Comparison of ENCODE assay signal across 15 cellular contexts in genomic region chrX:40062525-40063193, GRCh38. TPM values are rescaled to one million over a fixed set of nuclear protein-coding genes. Genes with fewer than 3 reads are reported as not detected.
DNase-seq lines count a peak whose midpoint lies in the region; ATAC-seq and TF ChIP-seq lines count a peak whose summit lies in the region.
"Had no signal": no experiment of that assay in that cellular context is flagged by ENCODE, and none has a peak within 500 bp of the region (broad histone marks: within the 10 kb centered on the region; RNA-seq: fewer than 3 reads in every experiment).

No MANE protein-coding gene starts in this region.

- no peak overlapping the region for H3K9ac ChIP-seq in stomach smooth muscle (ENCODE audit: low read length in 2 of 2)

- peaks cover 33% of the 10 kb centered on the region for H3K27me3 Mint-ChIP-seq in activated T-cell treated with anti-CD3 and anti-CD28 coated beads, Interleukin-2, amount 50 U/mL, for 24 hours
- H3K27me3 Mint-ChIP-seq in brain = peaks cover 5% of the 10 kb centered on the region
- H3K27me3 Mint-ChIP-seq: activated B cell treated with CpG ODN at 0.5 μM for 24 hours had no signal

- peak overlapping the region; percentile 49 for H3K27ac ChIP-seq in stomach smooth muscle (ENCODE audit: low read length)
- H3K27ac ChIP-seq: Peyer's patch, thyroid gland had no signal

- no peak overlapping the region for H3K4me3 ChIP-seq in stomach smooth muscle (ENCODE audit: low read length in 2 of 2)
- H3K4me3 ChIP-seq: mucosa of descending colon, Peyer's patch, prostate gland, thyroid gland had no signal

- no peak for ATAC-seq in HG02973 (IDR thresholded peaks at IDR 0.05; ENCODE audit: unreplicated experiment)
- ATAC-seq: mucosa of descending colon had no signal

- no peak overlapping the region for H3K4me3 Mint-ChIP-seq in activated T-cell treated with anti-CD3 and anti-CD28 coated beads, Interleukin-2, amount 50 U/mL, for 24 hours
- peak overlapping the region; percentile 10 to 58 (median 35) for H3K4me3 Mint-ChIP-seq in brain
- H3K4me3 Mint-ChIP-seq: activated B cell treated with CpG ODN at 0.5 μM for 24 hours; activated naive CD4-positive, alpha-beta T cell treated with anti-CD3 and anti-CD28 coated beads for 36 hours had no signal

- H3K27ac Mint-ChIP-seq in activated T-cell treated with anti-CD3 and anti-CD28 coated beads, Interleukin-2, amount 50 U/mL, for 24 hours = peak overlapping the region; percentile 53
- H3K27ac Mint-ChIP-seq in brain = peak overlapping the region; percentile 19 to 96 (median 65)
- H3K27ac Mint-ChIP-seq: activated B cell treated with CpG ODN at 0.5 μM for 24 hours; activated naive CD4-positive, alpha-beta T cell treated with anti-CD3 and anti-CD28 coated beads for 36 hours had no signal

- H3K36me3 ChIP-seq in stomach smooth muscle (ENCODE audit: control insufficient read depth in 2 of 2, insufficient read depth in 2 of 2, low read length in 2 of 2) = peaks cover 13 to 18% of the 10 kb centered on the region in 2 donors
- H3K36me3 ChIP-seq: prostate gland had no signal

- H3K27me3 ChIP-seq in stomach smooth muscle (ENCODE audit: control insufficient read depth in 1 of 2, insufficient read depth in 2 of 2, low read length in 2 of 2) = peaks cover 0 to 11% of the 10 kb centered on the region in 2 donors
- H3K27me3 ChIP-seq: Peyer's patch, thyroid gland had no signal

- peaks cover 19% of the 10 kb centered on the region for H3K4me1 ChIP-seq in stomach smooth muscle (ENCODE audit: control insufficient read depth, insufficient read depth, low read length)
- H3K4me1 ChIP-seq: Peyer's patch, prostate gland, thyroid gland had no signal

- DNase-seq in activated T-cell treated with anti-CD3 and anti-CD28 coated beads, Interleukin-2, amount 50 U/mL, for 24 hours = no peak
- DNase-seq in activated T-cell treated with anti-CD3 and anti-CD28 coated beads, Interleukin-2, amount 50 U/mL, for 1 hour = no peak
- DNase-seq in medulla oblongata (ENCODE audit: extremely low spot score) = peak; percentile 30
- no peak for DNase-seq in NCI-H2029 (lab: John Stamatoyannopoulos, UW)
- DNase-seq in NCI-H82 treated with DMSO at 0.1 percent for 48 hours (lab: John Stamatoyannopoulos, UW; ENCODE audit: unreplicated experiment) = no peak
- DNase-seq: activated B cell treated with CpG ODN at 0.5 μM for 24 hours; activated naive CD4-positive, alpha-beta T cell treated with anti-CD3 and anti-CD28 coated beads for 36 hours; KG1; mucosa of descending colon; Peyer's patch; thyroid gland had no signal

- H3K9me3 Mint-ChIP-seq in activated T-cell treated with anti-CD3 and anti-CD28 coated beads, Interleukin-2, amount 50 U/mL, for 24 hours = no peaks in the 10 kb centered on the region
- peaks cover 0 to 2% (median 0%) of the 10 kb centered on the region in 5 experiments for H3K9me3 Mint-ChIP-seq in brain
- H3K9me3 Mint-ChIP-seq: activated B cell treated with CpG ODN at 0.5 μM for 24 hours; activated naive CD4-positive, alpha-beta T cell treated with anti-CD3 and anti-CD28 coated beads for 36 hours had no signal

- peaks cover 88% of the 10 kb centered on the region for H3K36me3 Mint-ChIP-seq in activated T-cell treated with anti-CD3 and anti-CD28 coated beads, Interleukin-2, amount 50 U/mL, for 24 hours (ENCODE audit: low read depth)
- H3K36me3 Mint-ChIP-seq in brain = peaks cover 73% of the 10 kb centered on the region

- no peak for TF ChIP-seq CTCF in brain (conservative IDR thresholded peaks at IDR 0.05)

- H3K4me1 Mint-ChIP-seq in activated T-cell treated with anti-CD3 and anti-CD28 coated beads, Interleukin-2, amount 50 U/mL, for 24 hours (ENCODE audit: low read depth) = peaks cover 49% of the 10 kb centered on the region
- peaks cover 56% of the 10 kb centered on the region for H3K4me1 Mint-ChIP-seq in brain
- H3K4me1 Mint-ChIP-seq: activated B cell treated with CpG ODN at 0.5 μM for 24 hours had no signal

- no peaks in the 10 kb centered on the region for H3K9me3 ChIP-seq in stomach smooth muscle (ENCODE audit: control insufficient read depth in 2 of 2, low read length in 2 of 2)
- H3K9me3 ChIP-seq: mucosa of descending colon, Peyer's patch, prostate gland, thyroid gland had no signal

RNA-seq across cellular contexts. Expression of gene BCOR, which starts 35.1 kb away (rescaled TPM):
- polyA plus RNA-seq in brain (ENCODE audit: insufficient read depth, low read depth, low replicate concordance) = 41.6 TPM
